Comparison of ENCODE assay signal across 17 cellular contexts in the genomic region with DNA sequence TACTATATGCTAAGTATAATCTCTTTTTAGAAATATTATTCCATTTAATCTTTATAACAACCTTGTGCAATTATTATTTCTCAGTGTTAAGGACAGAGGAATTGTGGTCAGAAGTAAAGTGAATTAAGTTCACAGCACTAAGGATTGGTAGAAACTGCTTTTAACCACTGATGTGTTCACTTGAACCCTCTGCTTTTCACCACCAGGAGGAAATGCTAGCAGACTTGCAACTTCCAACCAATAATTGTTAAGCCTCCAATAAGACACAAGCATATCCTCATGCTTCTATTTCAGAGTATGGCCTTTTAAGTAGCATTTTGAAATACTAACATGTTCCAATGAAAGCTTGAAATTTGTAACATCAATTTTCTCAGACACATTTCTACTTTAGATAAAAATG.
"Had no signal": no experiment of that assay in that cellular context is flagged by ENCODE, and none has a peak within 500 bp of the region (broad histone marks: within the 10 kb centered on the region; RNA-seq: fewer than 3 reads in every experiment).

No MANE protein-coding gene starts in this region.

- H3K27ac ChIP-seq: dorsolateral prefrontal cortex, heart left ventricle, left lung, pancreas, upper lobe of right lung had no signal

- H3K36me3 ChIP-seq: heart left ventricle, left lung, pancreas, upper lobe of right lung had no signal

- H3K4me3 Mint-ChIP-seq: activated CD8-positive, alpha-beta memory T cell treated with anti-CD3 and anti-CD28 coated beads, Interleukin-2, amount 10 ng/mL, durations not matched to agents 7 days and 5 days; activated naive CD8-positive, alpha-beta T cell treated with anti-CD3 and anti-CD28 coated beads, Interleukin-2, amount 10 ng/mL, durations not matched to agents 7 days and 5 days; activated T-cell treated with anti-CD3 and anti-CD28 coated beads, Interleukin-2, amount 50 U/mL, for 4 hours; stimulated activated naive CD8-positive, alpha-beta T cell treated with anti-CD3 and anti-CD28 coated beads, Interleukin-15, Interleukin-2, amounts not matched to agents 100 ng/mL and 50 ng/mL, for 24 hours; T-helper 2 cell treated with Interferon-gamma antibody and Interleukin-4, amounts not matched to agents 5 μg/mL and 100 μg/mL, for 36 hours had no signal

- ATAC-seq: activated CD8-positive, alpha-beta memory T cell treated with anti-CD3 and anti-CD28 coated beads, Interleukin-2, amount 10 ng/mL, durations not matched to agents 7 days and 5 days; activated T-cell treated with anti-CD3 and anti-CD28 coated beads, Interleukin-2, amount 50 U/mL, for 4 hours; heart left ventricle; left lung; pancreas; upper lobe of right lung had no signal

- H3K4me1 Mint-ChIP-seq: activated CD8-positive, alpha-beta memory T cell treated with anti-CD3 and anti-CD28 coated beads, Interleukin-2, amount 10 ng/mL, durations not matched to agents 7 days and 5 days; activated naive CD8-positive, alpha-beta T cell treated with anti-CD3 and anti-CD28 coated beads, Interleukin-2, amount 10 ng/mL, durations not matched to agents 7 days and 5 days had no signal

- H3K27ac Mint-ChIP-seq: activated CD8-positive, alpha-beta memory T cell treated with anti-CD3 and anti-CD28 coated beads, Interleukin-2, amount 10 ng/mL, durations not matched to agents 7 days and 5 days; activated naive CD8-positive, alpha-beta T cell treated with anti-CD3 and anti-CD28 coated beads, Interleukin-2, amount 10 ng/mL, durations not matched to agents 7 days and 5 days; stimulated activated naive CD8-positive, alpha-beta T cell treated with anti-CD3 and anti-CD28 coated beads, Interleukin-15, Interleukin-2, amounts not matched to agents 100 ng/mL and 50 ng/mL, for 24 hours; T-helper 2 cell treated with Interferon-gamma antibody and Interleukin-4, amounts not matched to agents 5 μg/mL and 100 μg/mL, for 36 hours had no signal

- H3K27me3 Mint-ChIP-seq: activated CD8-positive, alpha-beta memory T cell treated with anti-CD3 and anti-CD28 coated beads, Interleukin-2, amount 10 ng/mL, durations not matched to agents 7 days and 5 days; activated naive CD8-positive, alpha-beta T cell treated with anti-CD3 and anti-CD28 coated beads, Interleukin-2, amount 10 ng/mL, durations not matched to agents 7 days and 5 days; stimulated activated naive CD8-positive, alpha-beta T cell treated with anti-CD3 and anti-CD28 coated beads, Interleukin-15, Interleukin-2, amounts not matched to agents 100 ng/mL and 50 ng/mL, for 24 hours had no signal

- H3K4me1 ChIP-seq: heart left ventricle, left lung, pancreas, upper lobe of right lung had no signal

- DNase-seq: activated CD4-positive, alpha-beta T cell treated with anti-CD3 and anti-CD28 coated beads for 1 hour; activated CD4-positive, alpha-beta T cell treated with anti-CD3 and anti-CD28 coated beads, Interleukin-2, amount 50 U/mL, for 48 hours; activated CD8-positive, alpha-beta memory T cell treated with anti-CD3 and anti-CD28 coated beads, Interleukin-2, amount 10 ng/mL, durations not matched to agents 7 days and 5 days; activated effector memory CD4-positive, alpha-beta T cell treated with anti-CD3 and anti-CD28 coated beads, Interleukin-2, amount 50 U/mL, for 16 hours; activated naive CD8-positive, alpha-beta T cell treated with anti-CD3 and anti-CD28 coated beads, Interleukin-2, amount 10 ng/mL, durations not matched to agents 7 days and 5 days; activated T-cell treated with anti-CD3 and anti-CD28 coated beads, Interleukin-2, amount 50 U/mL, for 4 hours; aorta; dorsolateral prefrontal cortex; foreskin melanocyte; heart left ventricle; left lung; pancreas; stimulated activated CD4-positive, alpha-beta T cell treated with anti-CD3 and anti-CD28 coated beads, Interleukin-4, amount 100 ng/mL, for 1 hour; stimulated activated CD8-positive, alpha-beta memory T cell treated with anti-CD3 and anti-CD28 coated beads, Interleukin-4, amount 100 ng/mL, for 48 hours; upper lobe of right lung had no signal

- H3K27me3 ChIP-seq: dorsolateral prefrontal cortex, heart left ventricle, left lung, pancreas, upper lobe of right lung had no signal

- H3K9me3 ChIP-seq: heart left ventricle, left lung, pancreas, upper lobe of right lung had no signal

- H3K36me3 Mint-ChIP-seq: activated CD8-positive, alpha-beta memory T cell treated with anti-CD3 and anti-CD28 coated beads, Interleukin-2, amount 10 ng/mL, durations not matched to agents 7 days and 5 days; activated naive CD8-positive, alpha-beta T cell treated with anti-CD3 and anti-CD28 coated beads, Interleukin-2, amount 10 ng/mL, durations not matched to agents 7 days and 5 days had no signal

- H3K4me3 ChIP-seq: dorsolateral prefrontal cortex, heart left ventricle, left lung, pancreas, upper lobe of right lung had no signal
